In the genomic region with DNA sequence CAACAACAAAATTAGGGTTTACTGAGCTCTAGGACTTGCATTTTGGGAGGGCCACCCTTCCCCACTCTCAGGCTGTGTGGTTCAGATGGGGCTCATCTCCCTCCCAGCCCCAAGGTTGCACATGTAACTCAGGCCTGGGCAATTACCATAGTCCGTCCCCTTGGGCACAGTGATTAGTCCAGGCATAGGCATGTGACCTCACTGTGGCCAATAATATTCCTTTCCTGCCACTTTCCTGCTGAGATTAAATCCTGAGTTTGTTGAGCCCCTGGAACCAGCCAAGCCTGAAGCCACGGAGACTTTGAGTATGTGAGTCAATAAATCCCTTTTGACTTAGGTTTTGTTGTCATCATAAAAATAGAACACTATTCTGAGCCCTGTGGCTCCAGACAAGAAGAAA, we compare ENCODE assay signal across 20 cellular contexts. TPM values are rescaled to one million over a fixed set of nuclear protein-coding genes. Genes with fewer than 3 reads are reported as not detected.
"Had no signal": no experiment of that assay in that cellular context is flagged by ENCODE, and none has a peak within 500 bp of the region (broad histone marks: within the 10 kb centered on the region; RNA-seq: fewer than 3 reads in every experiment).

No MANE protein-coding gene starts in this region.

- H3K4me3 ChIP-seq: coronary artery, esophagus muscularis mucosa, gastrocnemius medialis, spleen, thoracic aorta, vagina had no signal

- H3K27ac ChIP-seq: coronary artery, esophagus muscularis mucosa, gastrocnemius medialis, spleen, thoracic aorta, vagina, WERI-Rb-1 had no signal

- ATAC-seq: activated naive CD8-positive, alpha-beta T cell treated with anti-CD3 and anti-CD28 coated beads, Interleukin-2, amount 50 U/mL, for 24 hours; gastrocnemius medialis; left cardiac atrium; natural killer cell treated with Interleukin-12 subunit alpha and Interleukin-12 subunit beta and Interleukin-15 and Interleukin-18, amount 100 ng/mL, for 72 hours had no signal

- DNase-seq: activated effector memory CD4-positive, alpha-beta T cell treated with anti-CD3 and anti-CD28 coated beads, Interleukin-2, amount 50 U/mL, for 16 hours; activated naive CD4-positive, alpha-beta T cell treated with anti-CD3 and anti-CD28 coated beads, Interleukin-2, amount 50 U/mL, for 16 hours; activated naive CD8-positive, alpha-beta T cell treated with anti-CD3 and anti-CD28 coated beads, Interleukin-2, amount 50 U/mL, for 24 hours; activated T-cell treated with anti-CD3 and anti-CD28 coated beads, Interleukin-2, amount 50 U/mL, for 48 hours; cerebellar nuclear complex; gastrocnemius medialis; head of caudate nucleus; hypothalamus; left cardiac atrium; midbrain; spleen; stimulated activated CD4-positive, alpha-beta T cell treated with anti-CD3 and anti-CD28 coated beads, Interleukin-4, amount 100 ng/mL, for 1 hour; stimulated activated naive CD4-positive, alpha-beta T cell treated with Interleukin-2 at 50 U/mL for 16 hours; WERI-Rb-1 had no signal

- H3K9me3 ChIP-seq: gastrocnemius medialis, thoracic aorta, vagina had no signal

- FAIRE-seq: TTC549 had no signal

- H3K36me3 ChIP-seq: esophagus muscularis mucosa, gastrocnemius medialis, spleen, thoracic aorta, vagina, WERI-Rb-1 had no signal

RNA-seq across cellular contexts. Expression of gene TMEM132B, which starts 8.0 kb away (rescaled TPM):
- total RNA-seq: natural killer cell treated with Interleukin-12 subunit alpha and Interleukin-12 subunit beta and Interleukin-15 and Interleukin-18, amount 100 ng/mL, for 72 hours had no signal
